Comparison of ENCODE assay signal across 7 cellular contexts in the genomic region with DNA sequence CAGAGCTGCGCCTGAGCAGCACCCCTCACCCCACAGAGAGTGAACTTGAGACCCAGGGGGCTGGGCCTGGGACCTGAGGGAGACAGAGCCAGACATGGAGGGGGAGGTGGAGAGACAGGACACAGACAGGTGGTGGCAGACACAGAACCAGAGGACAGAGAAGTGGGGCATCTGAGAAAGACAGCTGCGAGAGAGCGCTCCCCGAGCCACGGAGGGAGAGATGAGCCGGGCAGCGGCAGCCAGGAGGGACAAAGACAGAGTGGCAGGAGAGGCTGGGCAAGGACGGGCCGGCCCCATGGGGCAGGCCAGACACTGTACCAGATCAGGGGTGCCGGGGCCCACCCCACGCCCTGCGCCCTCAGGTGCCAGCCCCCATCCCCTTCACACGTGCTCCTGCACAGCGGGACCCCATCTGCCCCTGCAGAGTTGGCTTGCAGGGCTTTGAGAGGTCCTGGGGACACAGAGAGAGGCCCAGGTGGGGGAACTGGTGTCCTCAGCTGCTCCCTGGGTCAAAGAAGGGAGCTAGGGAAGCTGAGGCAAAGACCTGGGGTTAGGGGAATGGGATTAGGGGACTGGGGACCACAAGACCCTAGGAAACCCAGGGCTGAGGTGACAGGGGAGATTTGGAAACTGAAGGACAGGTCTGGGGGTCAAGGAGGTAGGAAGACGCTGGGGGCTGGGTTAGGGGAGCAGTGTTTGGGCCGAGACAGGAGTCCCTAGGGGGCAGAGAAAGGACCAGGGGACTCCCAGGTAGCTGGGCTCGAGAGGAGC. TPM values are rescaled to one million over a fixed set of nuclear protein-coding genes. Genes with fewer than 3 reads are reported as not detected.
DNase-seq lines count a peak whose midpoint lies in the region; ATAC-seq, FAIRE-seq and TF ChIP-seq lines count a peak whose summit lies in the region.
"Had no signal": no experiment of that assay in that cellular context is flagged by ENCODE, and none has a peak within 500 bp of the region (broad histone marks: within the 10 kb centered on the region; RNA-seq: fewer than 3 reads in every experiment).

No MANE protein-coding gene starts in this region.

- peaks cover 32% of the 10 kb centered on the region for H3K27me3 ChIP-seq in NT2/D1 (ENCODE audit: insufficient read depth, insufficient read length)
- H3K27me3 ChIP-seq in esophagus muscularis mucosa, result peaks cover 0 to 6% (median 0%) of the 10 kb centered on the region in 4 donors
- peaks cover 0 to 4% (median 0%) of the 10 kb centered on the region in 3 donors for H3K27me3 ChIP-seq in sigmoid colon

- ATAC-seq in GM19452 (IDR thresholded peaks at IDR 0.05; ENCODE audit: unreplicated experiment), result no peak

- TF ChIP-seq EP300 in esophagus muscularis mucosa (IDR thresholded peaks at IDR 0.05) (no peak), sigmoid colon (IDR thresholded peaks at IDR 0.05) (no peak)

- peaks cover 15% of the 10 kb centered on the region for H3K4me1 ChIP-seq in NT2/D1 (ENCODE audit: insufficient read depth, insufficient read length)
- peaks cover 35 to 49% (median 46%) of the 10 kb centered on the region in 4 donors for H3K4me1 ChIP-seq in esophagus muscularis mucosa
- peaks cover 0 to 33% (median 18%) of the 10 kb centered on the region in 4 donors for H3K4me1 ChIP-seq in sigmoid colon

- DNase-seq in NT2/D1 (ENCODE audit: low read depth, low spot score) (no peak), esophagus muscularis mucosa (ENCODE audit: extremely low spot score) (no peak), sigmoid colon (no peak), 8988T (no peak), GM12891 (ENCODE audit: insufficient read length, low spot score) (no peak)
- DNase-seq: MV-4-11 had no signal

- H3K27ac ChIP-seq in esophagus muscularis mucosa (replicated peaks in 1 of 4), result peak overlapping the region; percentile 56 to 66 (median 63)
- H3K27ac ChIP-seq in sigmoid colon, result peak overlapping the region in 1 of 4 donors; percentile 48

- TF ChIP-seq CTCF in esophagus muscularis mucosa (IDR thresholded peaks at IDR 0.05), result no peak
- TF ChIP-seq CTCF in sigmoid colon (IDR thresholded peaks at IDR 0.05), result no peak

- no peak for FAIRE-seq in GM12891 (lab: Jason Lieb, UNC)

- no peak for TF ChIP-seq POLR2A in esophagus muscularis mucosa (IDR thresholded peaks at IDR 0.05; ENCODE audit: low read depth)
- TF ChIP-seq POLR2A in sigmoid colon (IDR thresholded peaks at IDR 0.05), result no peak
- no peak for TF ChIP-seq POLR2A in GM12891 (IDR thresholded peaks at IDR 0.05; ENCODE audit: low read depth, low read length)

- no peaks in the 10 kb centered on the region for H3K9me3 ChIP-seq in NT2/D1 (ENCODE audit: insufficient read depth, low read length)
- no peaks in the 10 kb centered on the region for H3K9me3 ChIP-seq in esophagus muscularis mucosa
- no peaks in the 10 kb centered on the region for H3K9me3 ChIP-seq in sigmoid colon

- WGBS in esophagus muscularis mucosa, result 62% methylated on average over 16 of the region's 17 CpGs
- 71% methylated on average over 17 of the region's 17 CpGs for WGBS in sigmoid colon, 2 donors

- H3K9ac ChIP-seq in NT2/D1 (ENCODE audit: insufficient read length, low read depth), result peak overlapping the region; percentile 58

- intact Hi-C loops in esophagus muscularis mucosa (cut with DNase I), result loop anchor here (10.0 kb wide), 3 partner anchors 155 to 345 kb away; partner anchors contain the start of gene AZIN2
- intact Hi-C loops in sigmoid colon (cut with DNase I), result loop anchor here (5.0 kb wide), 2 partner anchors 158 to 212 kb away; partner anchors contain the start of gene AZIN2

- H3K4me3 ChIP-seq in NT2/D1 (ENCODE audit: insufficient read length, low read depth), result peak overlapping the region; percentile 17
- peak overlapping the region; percentile 55 to 70 (median 60) for H3K4me3 ChIP-seq in esophagus muscularis mucosa
- peak overlapping the region in 3 of 4 donors; percentile 42 to 56 (median 54) for H3K4me3 ChIP-seq in sigmoid colon

- H3K36me3 ChIP-seq in NT2/D1 (ENCODE audit: insufficient read depth, insufficient read length, low read length) (no peaks in the 10 kb centered on the region), esophagus muscularis mucosa (peaks cover 3 to 13% (median 7%) of the 10 kb centered on the region in 4 donors), sigmoid colon (peaks cover 0 to 7% (median 0%) of the 10 kb centered on the region in 4 donors)

TF ChIP-seq in GM12891, 5 proteins besides CTCF, POLR2A, EP300 and RAD21:
- no peak for TF ChIP-seq POLR2AphosphoS5 (IDR thresholded peaks at IDR 0.05; ENCODE audit: low read depth, low read length)
- no peak for TF ChIP-seq TAF1 (IDR thresholded peaks at IDR 0.05; ENCODE audit: low read depth, low read length)
- no peak for TF ChIP-seq PAX5 (IDR thresholded peaks at IDR 0.05; ENCODE audit: insufficient read depth, low read length, severe bottlenecking)
- TF ChIP-seq SPI1 (IDR thresholded peaks at IDR 0.05; ENCODE audit: low read depth, low read length), result no peak

RNA-seq across cellular contexts. Expression of gene FNDC5, which starts 0.7 kb away (rescaled TPM):
- 10 to 100 TPM in 2 of 4 donors, 1 to 10 TPM in 2; 5.5 to 17.0 (median 9.8) TPM for total RNA-seq in esophagus muscularis mucosa
- total RNA-seq in sigmoid colon, result 10 to 100 TPM in 1 of 4 donors, 1 to 10 TPM in 1, under 1 TPM in 2; 0.41 to 10.2 (median 1.6) TPM
- 1 to 10 TPM in 1 of 3 donors, under 1 TPM in 1, not detected in 1; 0.20 to 1.2 TPM for polyA plus RNA-seq in sigmoid colon
- 0.18 TPM for polyA plus RNA-seq in GM12891 (2012; ENCODE audit: low read depth, missing spikeins)

RNA-seq across cellular contexts. Expression of gene HPCA, which starts 16.3 kb away (rescaled TPM):
- total RNA-seq in esophagus muscularis mucosa (under 1 TPM in 1 of 4 donors, not detected in 3; 0.23 TPM), sigmoid colon (not detected)
- 1 to 10 TPM; 1.2 to 1.9 (median 1.8) TPM for polyA plus RNA-seq in sigmoid colon
- polyA plus RNA-seq in GM12891 (2012; ENCODE audit: low read depth, missing spikeins), result not detected

RNA-seq across cellular contexts. Expression of gene TMEM54, which starts 31.2 kb away (rescaled TPM):
- total RNA-seq in esophagus muscularis mucosa, result 100 to 1,000 TPM in 3 of 4 donors, 10 to 100 TPM in 1; 64.6 to 132 (median 118) TPM
- 100 to 1,000 TPM in 1 of 4 donors, 10 to 100 TPM in 3; 47.4 to 135 (median 57.9) TPM for total RNA-seq in sigmoid colon
- polyA plus RNA-seq in sigmoid colon, result 100 to 1,000 TPM; 699 to 799 (median 707) TPM
- 0.49 TPM for polyA plus RNA-seq in GM12891 (2012; ENCODE audit: low read depth, missing spikeins)

RNA-seq across cellular contexts. Expression of gene S100PBP, which starts 52.6 kb away (rescaled TPM):
- total RNA-seq in esophagus muscularis mucosa (10 to 100 TPM; 14.9 to 24.1 (median 18.6) TPM), sigmoid colon (10 to 100 TPM; 25.2 to 50.7 (median 28.9) TPM)
- polyA plus RNA-seq in sigmoid colon, result 10 to 100 TPM in 2 of 3 donors, 1 to 10 TPM in 1; 3.2 to 12.7 (median 10.2) TPM
- 19.2 TPM for polyA plus RNA-seq in GM12891 (2012; ENCODE audit: low read depth, missing spikeins)

RNA-seq across cellular contexts. Expression of gene YARS1, which starts 52.9 kb away (rescaled TPM):
- total RNA-seq in esophagus muscularis mucosa, result 10 to 100 TPM; 34.1 to 55.7 (median 38.8) TPM
- total RNA-seq in sigmoid colon, result 10 to 100 TPM; 29.6 to 46.8 (median 37.6) TPM
- polyA plus RNA-seq in sigmoid colon, result 10 to 100 TPM; 28.7 to 65.2 (median 33.6) TPM
- polyA plus RNA-seq in GM12891 (2012; ENCODE audit: low read depth, missing spikeins), result 86.4 TPM
